ENCODE assay signal across 8 cellular contexts in genomic region chr5:95846554-95847260, GRCh38. TPM values are rescaled to one million over a fixed set of nuclear protein-coding genes. Genes with fewer than 3 reads are reported as not detected.
A peak's percentile ranks its signal among the peaks of the same experiment; 100 is the strongest.
DNase-seq lines count a peak whose midpoint lies in the region; ATAC-seq and TF ChIP-seq lines count a peak whose summit lies in the region.

No MANE protein-coding gene starts in this region.

- H3K36me3 ChIP-seq in BE2C = no peaks in the 10 kb centered on the region

- peak; percentile 98 for TF ChIP-seq CTCF in BE2C (IDR thresholded peaks at IDR 0.05; ENCODE audit: low read depth, low read length)
- TF ChIP-seq CTCF in dorsolateral prefrontal cortex (IDR thresholded peaks at IDR 0.05 in 54 of 56, conservative IDR thresholded peaks at IDR 0.05 in 2 of 56; ENCODE audit: low read depth in 1 of 56, partially characterized antibody in 56 of 56) = peak; percentile 95 to 100 (median 98)

- H3K4me3 ChIP-seq in BE2C (ENCODE audit: low read depth, low read length) (no peak overlapping the region), dorsolateral prefrontal cortex (no peak overlapping the region)

- peaks cover 2% of the 10 kb centered on the region for H3K4me1 ChIP-seq in BE2C

- H3K27ac ChIP-seq in dorsolateral prefrontal cortex = peak overlapping the region in 29 of 59 donors; percentile 2 to 87 (median 33)

- intact Hi-C loops in dorsolateral prefrontal cortex (cut with DNase I) = loop anchor here (1.0 to 5.0 kb wide), 3 partner anchors 64 to 202 kb away; no protein-coding TSS in a partner anchor

- H3K27me3 ChIP-seq in BE2C (no peaks in the 10 kb centered on the region), dorsolateral prefrontal cortex (no peaks in the 10 kb centered on the region)

- DNase-seq in BE2C = peak; percentile 67
- peak; percentile 70 for DNase-seq in NCI-H748 (lab: John Stamatoyannopoulos, UW; ENCODE audit: unreplicated experiment)
- DNase-seq in activated CD4-positive, alpha-beta T cell treated with anti-CD3 and anti-CD28 coated beads, Interleukin-2, amount 50 U/mL, for 4 hours = peak; percentile 60 to 63
- DNase-seq in dorsolateral prefrontal cortex = peak in 8 of 10 donors; percentile 61 to 85 (median 78)
- DNase-seq in medulla oblongata (ENCODE audit: extremely low spot score) = peak; percentile 93
- peak; percentile 20 to 76 (median 54) for DNase-seq in stimulated activated naive CD4-positive, alpha-beta T cell (lab: John Stamatoyannopoulos, UW)

- ATAC-seq in GM18909 (IDR thresholded peaks at IDR 0.05; ENCODE audit: poor library complexity, unreplicated experiment) (peak; percentile 69), HG03378 (IDR thresholded peaks at IDR 0.05; ENCODE audit: unreplicated experiment) (peak; percentile 63)

- no peaks in the 10 kb centered on the region for H3K9me3 ChIP-seq in BE2C

RNA-seq across cellular contexts. Expression of gene GLRX, which starts 24.2 kb away (rescaled TPM):
- 41.7 TPM for polyA plus RNA-seq in BE2C (2012; ENCODE audit: insufficient read depth, insufficient read length, low read depth)
- 100 to 1,000 TPM in 3 of 120 experiments, 10 to 100 TPM in 117; 13.7 to 109 (median 43.0) TPM for total RNA-seq in dorsolateral prefrontal cortex
